Comparison of ENCODE assay signal across 21 cellular contexts in the genomic region with DNA sequence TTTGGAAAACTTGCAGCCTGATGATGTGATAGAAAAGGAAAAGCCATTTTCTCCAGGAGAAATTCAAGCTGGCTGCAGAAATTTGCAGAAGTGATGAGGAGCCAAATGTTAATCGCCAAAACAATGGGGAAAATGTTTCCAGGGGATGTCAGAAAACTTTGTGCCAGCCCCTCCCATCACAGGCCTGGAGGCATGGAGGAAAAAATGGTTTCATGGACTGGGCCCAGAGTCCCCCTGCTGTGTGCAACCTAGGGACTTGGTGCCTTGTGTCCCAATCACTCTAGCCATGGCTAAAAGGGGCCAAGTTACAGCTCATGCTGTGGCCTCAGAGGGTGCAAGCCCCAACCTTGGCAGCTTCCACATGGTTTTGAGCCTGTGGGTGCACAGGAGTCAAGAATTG.
"Had no signal": no experiment of that assay in that cellular context is flagged by ENCODE, and none has a peak within 500 bp of the region (broad histone marks: within the 10 kb centered on the region; RNA-seq: fewer than 3 reads in every experiment).

No MANE protein-coding gene starts in this region.

- DNase-seq: hypothalamus; islet precursor cell; left ventricle myocardium inferior; mesendoderm; naive B cell; ovary; right lobe of liver; stimulated activated CD4-positive, alpha-beta T cell treated with anti-CD3 and anti-CD28 coated beads, Interleukin-1b, Interleukin-23, amount 100 ng/mL, for 48 hours; stimulated activated CD4-positive, alpha-beta T cell treated with anti-CD3 and anti-CD28 coated beads, Interleukin-2, amount 100 ng/mL, for 48 hours; stimulated activated CD4-positive, alpha-beta T cell treated with anti-CD3 and anti-CD28 coated beads, Interleukin-4, amount 100 ng/mL, for 4 hours; stimulated activated CD8-positive, alpha-beta memory T cell treated with anti-CD3 and anti-CD28 coated beads, Interleukin-4, amount 100 ng/mL, for 48 hours; stimulated activated naive CD4-positive, alpha-beta T cell treated with Interleukin-2 at 50 U/mL for 16 hours; stimulated activated naive CD8-positive, alpha-beta T cell treated with anti-CD3 and anti-CD28 coated beads, Interleukin-15, amount 100 ng/mL, for 72 hours; substantia nigra; uterus had no signal

- H3K4me2 ChIP-seq: smooth muscle cell had no signal

- H3K9me3 ChIP-seq: ovary, right atrium auricular region, right lobe of liver, uterus had no signal

- H3K4me3 ChIP-seq: left ventricle myocardium inferior, lung, ovary, right atrium auricular region, right lobe of liver, smooth muscle cell, tibial nerve, uterus had no signal

- H3K4me1 ChIP-seq: right lobe of liver, uterus had no signal

- H3K36me3 ChIP-seq: left ventricle myocardium inferior, ovary, right atrium auricular region, right lobe of liver, uterus had no signal

- H3K27me3 ChIP-seq: ovary, right atrium auricular region, right lobe of liver, tibial nerve, uterus had no signal

- H3K27ac ChIP-seq: left ventricle myocardium inferior, ovary, right atrium auricular region, right lobe of liver, tibial nerve, uterus had no signal

- ATAC-seq: natural killer cell treated with Interleukin-12 subunit alpha and Interleukin-12 subunit beta and Interleukin-15 and Interleukin-18, amount 100 ng/mL, for 72 hours; right lobe of liver; stimulated activated memory B cell treated with anti-CD40 and anti-IgM and Interleukin-4, amounts not matched to agents 10 μg/mL and 1 μg/mL and 100 μg/mL, for 72 hours; stimulated activated naive CD8-positive, alpha-beta T cell treated with anti-CD3 and anti-CD28 coated beads, Interleukin-15, amount 100 ng/mL, for 72 hours had no signal
